18 cellular contexts compared by ENCODE assay signal in genomic region chr1:29081201-29081600, GRCh38. TPM values are rescaled to one million over a fixed set of nuclear protein-coding genes. Genes with fewer than 3 reads are reported as not detected.
"Had no signal": no experiment of that assay in that cellular context is flagged by ENCODE, and none has a peak within 500 bp of the region (broad histone marks: within the 10 kb centered on the region; RNA-seq: fewer than 3 reads in every experiment).

No MANE protein-coding gene starts in this region.

- H3K4me3 ChIP-seq: hepatocyte, psoas muscle, right atrium auricular region, sigmoid colon, skin epidermis had no signal

- H3K4me1 ChIP-seq: foreskin keratinocyte, psoas muscle, right atrium auricular region, vagina had no signal

- H3K4me1 Mint-ChIP-seq: naive thymus-derived CD8-positive, alpha-beta T cell had no signal

- H3K4me3 Mint-ChIP-seq: dendritic cell treated with granulocyte-macrophage colony-stimulating factor and Interleukin-4, amounts not matched to agents 40 ng/mL and 50 ng/mL, for 4 days; type B pancreatic cell had no signal

- H3K27me3 Mint-ChIP-seq: dendritic cell treated with granulocyte-macrophage colony-stimulating factor and Interleukin-4, amounts not matched to agents 40 ng/mL and 50 ng/mL, for 4 days; naive thymus-derived CD8-positive, alpha-beta T cell; type B pancreatic cell had no signal

- H3K36me3 ChIP-seq: right atrium auricular region, sigmoid colon, vagina had no signal

- ATAC-seq: foreskin keratinocyte; left colon; naive thymus-derived CD8-positive, alpha-beta T cell; psoas muscle had no signal

- H3K27me3 ChIP-seq: foreskin keratinocyte, hepatocyte, neutrophil, right atrium auricular region, sigmoid colon, vagina had no signal

- H3K9me3 ChIP-seq: neutrophil, psoas muscle, right atrium auricular region, sigmoid colon, vagina had no signal

- H3K27ac Mint-ChIP-seq: dendritic cell treated with granulocyte-macrophage colony-stimulating factor and Interleukin-4, amounts not matched to agents 40 ng/mL and 50 ng/mL, for 4 days; type B pancreatic cell had no signal

- DNase-seq: cerebellar nuclear complex; erythroblast; foreskin keratinocyte; left colon; naive thymus-derived CD8-positive, alpha-beta T cell; psoas muscle; sigmoid colon; stimulated activated CD4-positive, alpha-beta T cell treated with anti-CD3 and anti-CD28 coated beads, Interleukin-2, amount 100 ng/mL, for 24 hours; stimulated activated CD4-positive, alpha-beta T cell treated with anti-CD3 and anti-CD28 coated beads, Interleukin-4, amount 100 ng/mL, for 4 hours; stimulated activated naive CD4-positive, alpha-beta T cell treated with Interleukin-2 at 50 U/mL for 16 hours had no signal

- H3K9me3 Mint-ChIP-seq: dendritic cell treated with granulocyte-macrophage colony-stimulating factor and Interleukin-4, amounts not matched to agents 40 ng/mL and 50 ng/mL, for 4 days; naive thymus-derived CD8-positive, alpha-beta T cell; type B pancreatic cell had no signal

- H3K27ac ChIP-seq: foreskin keratinocyte, hepatocyte, neutrophil, psoas muscle, right atrium auricular region, skin epidermis, vagina had no signal

RNA-seq across cellular contexts. Expression of gene TMEM200B, which starts 42.5 kb away (rescaled TPM):
- total RNA-seq: mononuclear cell; naive thymus-derived CD8-positive, alpha-beta T cell had no signal
